Comparison of ENCODE assay signal across 33 cellular contexts in the genomic region with DNA sequence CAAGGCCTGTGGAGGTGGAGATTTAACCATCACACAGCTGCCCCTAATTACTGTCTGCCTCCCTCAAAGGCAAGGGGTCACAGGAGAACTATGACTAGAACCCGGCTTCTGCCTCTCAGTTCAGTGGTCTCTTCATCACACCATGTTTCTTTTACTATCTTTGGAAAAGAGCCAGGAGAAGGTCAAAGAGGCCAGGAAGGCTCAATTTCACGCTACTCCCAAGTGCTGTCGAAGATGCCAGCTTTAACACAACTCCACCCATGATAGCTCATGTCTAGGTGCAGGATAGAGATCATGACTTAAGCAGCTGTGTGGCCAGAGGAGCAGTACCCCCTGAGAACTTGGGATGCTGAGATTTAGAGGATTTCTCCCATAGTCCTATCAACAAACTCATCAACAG.
"Had no signal": no experiment of that assay in that cellular context is flagged by ENCODE, and none has a peak within 500 bp of the region (broad histone marks: within the 10 kb centered on the region; RNA-seq: fewer than 3 reads in every experiment).

No MANE protein-coding gene starts in this region.

- H3K27me3 Mint-ChIP-seq: activated naive CD8-positive, alpha-beta T cell treated with anti-CD3 and anti-CD28 coated beads for 36 hours; activated T-helper 17 cell treated with anti-CD3 and anti-CD28 coated beads, Interleukin-2, amount 50 U/mL, for 72 hours had no signal

- ATAC-seq: activated CD8-positive, alpha-beta memory T cell treated with anti-CD3 and anti-CD28 coated beads, Interleukin-2, amount 10 ng/mL, durations not matched to agents 7 days and 5 days; activated CD8-positive, alpha-beta T cell treated with anti-CD3 and anti-CD28 coated beads, Interleukin-2, amount 10 ng/mL, durations not matched to agents 7 days and 5 days; activated naive CD4-positive, alpha-beta T cell treated with anti-CD3 and anti-CD28 coated beads, Interleukin-2, amount 50 U/mL, for 72 hours; activated T-cell treated with anti-CD3 and anti-CD28 coated beads, Interleukin-2, amount 50 U/mL, for 72 hours; activated T-helper 17 cell treated with anti-CD3 and anti-CD28 coated beads, Interleukin-2, amount 50 U/mL, for 72 hours; body of pancreas had no signal

- H3K9me3 Mint-ChIP-seq: activated B cell treated with CpG ODN at 0.5 μM for 24 hours; activated CD4-positive, alpha-beta memory T cell treated with anti-CD3 and anti-CD28 coated beads for 36 hours; activated CD4-positive, alpha-beta T cell treated with anti-CD3 and anti-CD28 coated beads, Interleukin-2, amount 10 ng/mL, durations not matched to agents 7 days and 5 days; activated naive CD4-positive, alpha-beta T cell treated with anti-CD3 and anti-CD28 coated beads for 36 hours; activated naive CD4-positive, alpha-beta T cell treated with anti-CD3 and anti-CD28 coated beads, Interleukin-2, amount 50 U/mL, for 72 hours; activated naive CD8-positive, alpha-beta T cell treated with anti-CD3 and anti-CD28 coated beads for 36 hours; activated T-cell treated with anti-CD3 and anti-CD28 coated beads, Interleukin-2, amount 50 U/mL, for 24 hours; activated T-cell treated with anti-CD3 and anti-CD28 coated beads, Interleukin-2, amount 50 U/mL, for 72 hours; activated T-helper 1 cell treated with anti-CD3 and anti-CD28 coated beads, Interleukin-12 subunit alpha, Interleukin-12 subunit beta, Interleukin-2, Interleukin-4 antibody, amounts not matched to agents 30 ng/mL and 10 ng/mL and 1 ng/mL, durations not matched to agents 14 hours and 24 hours and 36 hours; activated T-helper 17 cell treated with anti-CD3 and anti-CD28 coated beads, Interleukin-2, amount 50 U/mL, for 72 hours; central memory CD8-positive, alpha-beta T cell; T-helper 1 cell treated with Interleukin-12 subunit alpha and Interleukin-12 subunit beta and Interleukin-4 antibody, amounts not matched to agents 30 μg/mL and 1 μg/mL, for 36 hours; T-helper 2 cell treated with Interferon-gamma antibody and Interleukin-4, amounts not matched to agents 5 μg/mL and 100 μg/mL, for 36 hours had no signal

- H3K4me3 Mint-ChIP-seq: activated B cell treated with CpG ODN at 0.5 μM for 24 hours; activated CD4-positive, alpha-beta memory T cell treated with anti-CD3 and anti-CD28 coated beads for 36 hours; activated CD4-positive, alpha-beta T cell treated with anti-CD3 and anti-CD28 coated beads, Interleukin-2, amount 10 ng/mL, durations not matched to agents 7 days and 5 days; activated CD8-positive, alpha-beta memory T cell treated with anti-CD3 and anti-CD28 coated beads, Interleukin-2, amount 10 ng/mL, durations not matched to agents 7 days and 5 days; activated CD8-positive, alpha-beta T cell treated with anti-CD3 and anti-CD28 coated beads, Interleukin-2, amount 10 ng/mL, durations not matched to agents 7 days and 5 days; activated naive CD4-positive, alpha-beta T cell treated with anti-CD3 and anti-CD28 coated beads for 36 hours; activated naive CD8-positive, alpha-beta T cell treated with anti-CD3 and anti-CD28 coated beads for 36 hours; activated T-cell treated with anti-CD3 and anti-CD28 coated beads, Interleukin-2, amount 50 U/mL, for 24 hours; activated T-cell treated with anti-CD3 and anti-CD28 coated beads, Interleukin-2, amount 50 U/mL, for 72 hours; activated T-helper 1 cell treated with anti-CD3 and anti-CD28 coated beads, Interleukin-12 subunit alpha, Interleukin-12 subunit beta, Interleukin-2, Interleukin-4 antibody, amounts not matched to agents 30 ng/mL and 10 ng/mL and 1 ng/mL, durations not matched to agents 14 hours and 24 hours and 36 hours; activated T-helper 17 cell treated with anti-CD3 and anti-CD28 coated beads, Interleukin-2, amount 50 U/mL, for 72 hours; central memory CD8-positive, alpha-beta T cell; T-helper 1 cell treated with Interleukin-12 subunit alpha and Interleukin-12 subunit beta and Interleukin-4 antibody, amounts not matched to agents 30 μg/mL and 1 μg/mL, for 36 hours; T-helper 2 cell treated with Interferon-gamma antibody and Interleukin-4, amounts not matched to agents 5 μg/mL and 100 μg/mL, for 36 hours had no signal

- H3K36me3 Mint-ChIP-seq: activated CD4-positive, alpha-beta memory T cell treated with anti-CD3 and anti-CD28 coated beads for 36 hours; activated CD8-positive, alpha-beta memory T cell treated with anti-CD3 and anti-CD28 coated beads, Interleukin-2, amount 10 ng/mL, durations not matched to agents 7 days and 5 days; activated naive CD4-positive, alpha-beta T cell treated with anti-CD3 and anti-CD28 coated beads, Interleukin-2, amount 50 U/mL, for 72 hours; activated naive CD8-positive, alpha-beta T cell treated with anti-CD3 and anti-CD28 coated beads for 36 hours had no signal

- DNase-seq: activated B cell treated with CpG ODN at 0.5 μM for 24 hours; activated CD4-positive, alpha-beta memory T cell treated with anti-CD3 and anti-CD28 coated beads for 36 hours; activated CD4-positive, alpha-beta T cell treated with anti-CD3 and anti-CD28 coated beads for 4 hours; activated CD4-positive, alpha-beta T cell treated with anti-CD3 and anti-CD28 coated beads, Interleukin-2, amount 10 ng/mL, durations not matched to agents 7 days and 5 days; activated CD4-positive, CD25-positive, alpha-beta regulatory T cell treated with anti-CD3 and anti-CD28 coated beads, Interleukin-2, amount 50 U/mL, for 72 hours; activated CD8-positive, alpha-beta memory T cell treated with anti-CD3 and anti-CD28 coated beads for 24 hours; activated CD8-positive, alpha-beta memory T cell treated with anti-CD3 and anti-CD28 coated beads, Interleukin-2, amount 10 ng/mL, durations not matched to agents 7 days and 5 days; activated CD8-positive, alpha-beta memory T cell treated with anti-CD3 and anti-CD28 coated beads, Interleukin-2, amount 50 U/mL, for 48 hours; activated CD8-positive, alpha-beta T cell treated with anti-CD3 and anti-CD28 coated beads, Interleukin-2, amount 10 ng/mL, durations not matched to agents 7 days and 5 days; activated effector memory CD4-positive, alpha-beta T cell treated with anti-CD3 and anti-CD28 coated beads, Interleukin-2, amount 50 U/mL, for 16 hours; activated gamma-delta T cell treated with Interleukin-2 at 50 U/mL for 16 hours; activated naive CD4-positive, alpha-beta T cell; activated naive CD4-positive, alpha-beta T cell treated with anti-CD3 and anti-CD28 coated beads for 36 hours; activated naive CD4-positive, alpha-beta T cell treated with anti-CD3 and anti-CD28 coated beads, Interleukin-2, amount 50 U/mL, for 16 hours; activated naive CD8-positive, alpha-beta T cell treated with anti-CD3 and anti-CD28 coated beads for 36 hours; activated T-cell treated with anti-CD3 and anti-CD28 coated beads, Interleukin-2, amount 50 U/mL, for 24 hours; activated T-cell treated with anti-CD3 and anti-CD28 coated beads, Interleukin-2, amount 50 U/mL, for 72 hours; adrenal gland; amniotic stem cell; aorta; body of pancreas; brain microvascular endothelial cell; caudate nucleus; cerebellar nuclear complex; T-helper 1 cell; T-helper 2 cell; T-helper 9 cell had no signal

- H3K4me1 Mint-ChIP-seq: activated B cell treated with CpG ODN at 0.5 μM for 24 hours; activated CD4-positive, alpha-beta T cell treated with anti-CD3 and anti-CD28 coated beads, Interleukin-2, amount 10 ng/mL, durations not matched to agents 7 days and 5 days; activated CD8-positive, alpha-beta memory T cell treated with anti-CD3 and anti-CD28 coated beads, Interleukin-2, amount 10 ng/mL, durations not matched to agents 7 days and 5 days; activated naive CD8-positive, alpha-beta T cell treated with anti-CD3 and anti-CD28 coated beads for 36 hours; activated T-helper 17 cell treated with anti-CD3 and anti-CD28 coated beads, Interleukin-2, amount 50 U/mL, for 72 hours; central memory CD8-positive, alpha-beta T cell had no signal

- H3K27ac Mint-ChIP-seq: activated B cell treated with CpG ODN at 0.5 μM for 24 hours; activated CD4-positive, alpha-beta memory T cell treated with anti-CD3 and anti-CD28 coated beads for 36 hours; activated CD4-positive, alpha-beta T cell treated with anti-CD3 and anti-CD28 coated beads, Interleukin-2, amount 10 ng/mL, durations not matched to agents 7 days and 5 days; activated CD8-positive, alpha-beta memory T cell treated with anti-CD3 and anti-CD28 coated beads, Interleukin-2, amount 10 ng/mL, durations not matched to agents 7 days and 5 days; activated CD8-positive, alpha-beta T cell treated with anti-CD3 and anti-CD28 coated beads, Interleukin-2, amount 10 ng/mL, durations not matched to agents 7 days and 5 days; activated naive CD4-positive, alpha-beta T cell treated with anti-CD3 and anti-CD28 coated beads for 36 hours; activated naive CD4-positive, alpha-beta T cell treated with anti-CD3 and anti-CD28 coated beads, Interleukin-2, amount 50 U/mL, for 72 hours; activated naive CD8-positive, alpha-beta T cell treated with anti-CD3 and anti-CD28 coated beads for 36 hours; activated T-cell treated with anti-CD3 and anti-CD28 coated beads, Interleukin-2, amount 50 U/mL, for 24 hours; activated T-cell treated with anti-CD3 and anti-CD28 coated beads, Interleukin-2, amount 50 U/mL, for 72 hours; activated T-helper 1 cell treated with anti-CD3 and anti-CD28 coated beads, Interleukin-12 subunit alpha, Interleukin-12 subunit beta, Interleukin-2, Interleukin-4 antibody, amounts not matched to agents 30 ng/mL and 10 ng/mL and 1 ng/mL, durations not matched to agents 14 hours and 24 hours and 36 hours; activated T-helper 17 cell treated with anti-CD3 and anti-CD28 coated beads, Interleukin-2, amount 50 U/mL, for 72 hours; T-helper 1 cell treated with Interleukin-12 subunit alpha and Interleukin-12 subunit beta and Interleukin-4 antibody, amounts not matched to agents 30 μg/mL and 1 μg/mL, for 36 hours; T-helper 2 cell treated with Interferon-gamma antibody and Interleukin-4, amounts not matched to agents 5 μg/mL and 100 μg/mL, for 36 hours had no signal
